In the genomic region with DNA sequence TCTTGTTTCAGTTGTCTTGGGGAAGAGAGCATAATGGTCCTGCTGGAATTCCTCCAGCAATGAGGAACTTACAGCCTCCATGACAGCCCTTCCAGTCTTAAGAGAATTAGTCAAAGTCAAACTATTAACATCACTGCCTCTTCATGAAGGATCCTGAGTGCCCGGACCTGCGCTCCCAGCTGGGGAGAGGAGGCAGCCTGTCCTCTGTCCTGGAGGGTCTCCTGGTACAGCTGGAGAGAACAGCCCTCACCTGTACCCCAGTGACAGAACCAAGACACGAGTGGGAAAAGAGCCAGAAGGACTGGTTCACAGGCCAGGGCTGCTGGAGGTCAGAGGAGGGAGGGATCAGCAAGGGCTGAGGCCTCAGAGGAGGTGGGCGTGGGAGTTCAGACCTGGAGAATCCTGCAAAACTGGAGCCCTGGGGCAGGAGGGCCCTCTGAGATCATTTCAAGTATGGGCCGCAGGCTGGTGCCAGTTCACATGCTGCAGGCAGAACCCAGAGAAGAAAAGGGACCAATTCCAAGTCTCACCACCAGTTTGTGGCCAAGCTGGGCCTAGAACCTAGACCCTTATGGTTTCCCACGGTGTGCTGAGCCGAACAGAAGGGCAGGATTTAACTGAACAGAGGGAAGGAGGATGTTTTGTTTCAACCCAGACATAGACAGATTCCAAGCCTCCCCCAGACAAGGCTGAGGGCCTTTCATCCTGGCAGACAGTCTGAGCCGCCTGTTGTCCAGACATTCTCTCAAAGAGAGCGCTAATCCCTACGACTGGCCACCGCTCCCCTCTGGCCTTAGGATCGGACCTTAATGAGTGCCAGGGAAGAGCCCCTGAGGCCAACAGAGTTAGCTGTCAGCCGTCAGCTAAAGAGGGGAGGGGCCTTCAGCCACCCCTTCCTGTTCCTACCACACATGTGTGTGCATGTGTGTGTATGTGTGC, we compare ENCODE assay signal across 16 cellular contexts. TPM values are rescaled to one million over a fixed set of nuclear protein-coding genes. Genes with fewer than 3 reads are reported as not detected.
DNase-seq lines count a peak whose midpoint lies in the region; ATAC-seq and TF ChIP-seq lines count a peak whose summit lies in the region.
"Had no signal": no experiment of that assay in that cellular context is flagged by ENCODE, and none has a peak within 500 bp of the region (broad histone marks: within the 10 kb centered on the region; RNA-seq: fewer than 3 reads in every experiment).

No MANE protein-coding gene starts in this region.

- no peaks in the 10 kb centered on the region for H3K9me3 ChIP-seq in HUES64 (ENCODE audit: insufficient read depth, low read depth, low read length)
- H3K9me3 ChIP-seq in skeletal muscle tissue (ENCODE audit: control insufficient read depth in 3 of 3, low read length in 3 of 3), result no peaks in the 10 kb centered on the region

- 85% methylated on average over 12 of the region's 13 CpGs for WGBS in HUES64

- H3K27me3 ChIP-seq in HUES64 (ENCODE audit: insufficient read depth, low read length), result no peaks in the 10 kb centered on the region
- H3K27me3 ChIP-seq in skeletal muscle tissue (ENCODE audit: control insufficient read depth in 3 of 3, insufficient read depth in 3 of 3, low read length in 3 of 3), result no peaks in the 10 kb centered on the region

- H3K4me1 Mint-ChIP-seq in brain, result peaks cover 49% of the 10 kb centered on the region

- peaks cover 4% of the 10 kb centered on the region for H3K27me3 Mint-ChIP-seq in brain

- H3K4me3 ChIP-seq in HUES64 (ENCODE audit: low read length), result no peak overlapping the region
- no peak overlapping the region for H3K4me3 ChIP-seq in skeletal muscle tissue (ENCODE audit: low read length in 3 of 3)
- H3K4me3 ChIP-seq: GM12878 had no signal

- H3K27ac ChIP-seq in HUES64 (ENCODE audit: low read depth, low read length), result no peak overlapping the region; the same call in 1 of the 2 replicates
- peak overlapping the region; percentile 62 for H3K27ac ChIP-seq in skeletal muscle tissue (ENCODE audit: low read depth, low read length)
- H3K27ac ChIP-seq: HL-60 had no signal

- H3K4me1 ChIP-seq in HUES64 (ENCODE audit: insufficient read depth, low read length) (peaks cover 4% of the 10 kb centered on the region; the same call in 1 of the 2 replicates), skeletal muscle tissue (ENCODE audit: control insufficient read depth in 3 of 3, insufficient read depth in 3 of 3, low read length in 3 of 3) (peaks cover 4 to 15% (median 10%) of the 10 kb centered on the region in 3 donors)

- peak overlapping the region in 1 of 5 experiments; percentile 29 for H3K4me3 Mint-ChIP-seq in brain
- H3K4me3 Mint-ChIP-seq: dendritic cell treated with granulocyte-macrophage colony-stimulating factor and Interleukin-4, amounts not matched to agents 40 ng/mL and 50 ng/mL, for 4 days had no signal

- DNase-seq in islet precursor cell (peak; percentile 97), NCI-H128 (lab: John Stamatoyannopoulos, UW; ENCODE audit: unreplicated experiment) (no peak)
- DNase-seq: activated CD4-positive, alpha-beta T cell treated with anti-CD3 and anti-CD28 coated beads for 4 hours; activated T-cell treated with anti-CD3 and anti-CD28 coated beads, Interleukin-2, amount 50 U/mL, for 1 hour; mesendoderm; NCI-H1930; NCI-H774; occipital lobe had no signal

- ATAC-seq in HG03457 (IDR thresholded peaks at IDR 0.05; ENCODE audit: unreplicated experiment) (no peak), GM18517 (IDR thresholded peaks at IDR 0.05; ENCODE audit: unreplicated experiment) (no peak)
- ATAC-seq: GM12878 had no signal

- TF ChIP-seq CTCF in brain (conservative IDR thresholded peaks at IDR 0.05), result no peak

- no peaks in the 10 kb centered on the region for H3K36me3 Mint-ChIP-seq in brain

- peak overlapping the region; percentile 35 to 93 (median 72) for H3K27ac Mint-ChIP-seq in brain
- H3K27ac Mint-ChIP-seq: dendritic cell treated with granulocyte-macrophage colony-stimulating factor and Interleukin-4, amounts not matched to agents 40 ng/mL and 50 ng/mL, for 4 days had no signal

- no peaks in the 10 kb centered on the region for H3K36me3 ChIP-seq in HUES64 (ENCODE audit: insufficient read depth, low read length)
- peaks cover 2 to 16% (median 10%) of the 10 kb centered on the region in 3 donors for H3K36me3 ChIP-seq in skeletal muscle tissue (ENCODE audit: control insufficient read depth in 3 of 3, insufficient read depth in 3 of 3, low read length in 3 of 3)

- H3K9me3 Mint-ChIP-seq in brain, result no peaks in the 10 kb centered on the region
- H3K9me3 Mint-ChIP-seq: dendritic cell treated with granulocyte-macrophage colony-stimulating factor and Interleukin-4, amounts not matched to agents 40 ng/mL and 50 ng/mL, for 4 days had no signal

- peak overlapping the region; percentile 59; the same call in 1 of the 2 replicates for H3K9ac ChIP-seq in HUES64 (ENCODE audit: low read depth, low read length)
- H3K9ac ChIP-seq in skeletal muscle tissue (ENCODE audit: low read depth in 1 of 3, low read length in 3 of 3), result no peak overlapping the region

RNA-seq across cellular contexts. Expression of gene LOXL1, which starts 18.2 kb away (rescaled TPM):
- polyA plus RNA-seq in HUES64 (2013, experiment 1 of 2), result 14.3 TPM
- polyA plus RNA-seq in HUES64 (2013, experiment 2 of 2), result 26.6 TPM
- 6.0 TPM for polyA plus RNA-seq in brain (ENCODE audit: insufficient read depth, low read depth, low replicate concordance)
- 7.8 TPM for total RNA-seq in skeletal muscle tissue

RNA-seq across cellular contexts. Expression of gene STOML1, which starts 47.7 kb away (rescaled TPM):
- 2.5 TPM for polyA plus RNA-seq in HUES64 (2013, experiment 1 of 2)
- polyA plus RNA-seq in HUES64 (2013, experiment 2 of 2), result 3.7 TPM
- polyA plus RNA-seq in brain (ENCODE audit: insufficient read depth, low read depth, low replicate concordance), result 40.5 TPM
- total RNA-seq in skeletal muscle tissue, result 14.1 TPM

RNA-seq across cellular contexts. Expression of gene PML, which starts 50.1 kb away (rescaled TPM):
- polyA plus RNA-seq in HUES64 (2013, experiment 1 of 2), result 18.8 TPM
- 21.3 TPM for polyA plus RNA-seq in HUES64 (2013, experiment 2 of 2)
- polyA plus RNA-seq in brain (ENCODE audit: insufficient read depth, low read depth, low replicate concordance), result 37.7 TPM
- total RNA-seq in skeletal muscle tissue, result 14.1 TPM
